1 cellular context compared by ENCODE assay signal in the genomic region with DNA sequence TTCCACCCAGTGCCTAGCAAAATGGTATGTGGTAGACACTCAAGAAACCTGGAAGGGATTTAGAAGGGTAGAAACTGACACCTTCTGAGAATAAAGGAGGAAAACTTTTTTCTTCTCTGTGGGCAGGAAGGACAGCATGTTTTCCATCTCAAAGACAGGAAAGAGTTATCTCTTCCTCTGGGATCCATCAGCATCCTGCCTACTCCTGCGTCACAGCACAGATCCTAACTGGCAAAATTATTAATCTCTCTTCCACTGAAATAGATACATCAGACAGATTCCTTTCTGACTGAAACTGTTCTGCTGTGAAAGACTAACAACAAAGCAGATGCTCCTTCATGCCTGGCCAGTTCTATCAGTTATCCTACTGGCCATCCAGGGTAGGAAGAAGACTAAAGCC.
TF ChIP-seq lines count a peak whose summit lies in the region.

No MANE protein-coding gene starts in this region.

TF ChIP-seq in HepG2, 621 proteins besides CTCF, POLR2A, EP300 and RAD21 (continued from another document):
- TF ChIP-seq ZFP62 (CRISPR knock-in tag; IDR thresholded peaks at IDR 0.05) (no peak), NCOA1 (CRISPR knock-in tag; IDR thresholded peaks at IDR 0.05) (no peak)
